ENCODE assay signal across 8 cellular contexts in genomic region chr1:226549094-226549936, GRCh38. TPM values are rescaled to one million over a fixed set of nuclear protein-coding genes. Genes with fewer than 3 reads are reported as not detected.
A peak's percentile ranks its signal among the peaks of the same experiment; 100 is the strongest.
DNase-seq lines count a peak whose midpoint lies in the region; ATAC-seq and TF ChIP-seq lines count a peak whose summit lies in the region.

No MANE protein-coding gene starts in this region.

- DNase-seq in activated naive CD4-positive, alpha-beta T cell treated with anti-CD3 and anti-CD28 coated beads, Interleukin-2, amount 50 U/mL, for 16 hours = peak; percentile 16
- DNase-seq in left lung = no peak
- DNase-seq in thoracic aorta (ENCODE audit: low spot score) = no peak
- DNase-seq in middle frontal gyrus (ENCODE audit: extremely low spot score, low spot score) = no peak
- no peak for DNase-seq in NK-92 (lab: John Stamatoyannopoulos, UW; ENCODE audit: unreplicated experiment)
- no peak for DNase-seq in KG1 (lab: John Stamatoyannopoulos, UW)

- peak overlapping the region; percentile 47 for H3K4me3 ChIP-seq in HEK293 (ENCODE audit: low read depth, low read length)
- H3K4me3 ChIP-seq in left lung = peak overlapping the region; percentile 21 to 36
- H3K4me3 ChIP-seq in thoracic aorta = peak overlapping the region; percentile 77

- POLR2A ChIA-PET in HEK293 (lab: Yijun Ruan, JAX) = interaction anchor here (0.8 kb wide), 1 partner anchor 21 kb away, joined by 3 read pairs; no protein-coding TSS in a partner anchor

- intact Hi-C loops in left lung (cut with DNase I) = no loop called here

- CTCF ChIA-PET in HEK293 (lab: Yijun Ruan, JAX) = interaction anchor here (0.5 to 6.5 kb wide), 15 partner anchors 11 to 505 kb away, joined by 3 to 84 read pairs (median 7); no protein-coding TSS in a partner anchor

- H3K36me3 ChIP-seq in HEK293 (ENCODE audit: control insufficient read depth in 2 of 2, insufficient read depth in 1 of 2, low read length in 2 of 2) = no peaks in the 10 kb centered on the region
- H3K36me3 ChIP-seq in left lung = no peaks in the 10 kb centered on the region
- H3K36me3 ChIP-seq in thoracic aorta = no peaks in the 10 kb centered on the region

- H3K9me3 ChIP-seq in HEK293 (ENCODE audit: control insufficient read depth, insufficient read depth, low read depth, low read length) = no peaks in the 10 kb centered on the region
- H3K9me3 ChIP-seq in left lung = no peaks in the 10 kb centered on the region
- no peaks in the 10 kb centered on the region for H3K9me3 ChIP-seq in thoracic aorta

- H3K27ac ChIP-seq in 22Rv1 (no peak overlapping the region), HEK293 (ENCODE audit: extremely low read depth, low read depth, low read length) (peak overlapping the region; percentile 55; the same call in 1 of the 2 replicates), left lung (no peak overlapping the region), thoracic aorta (no peak overlapping the region)

- H3K4me1 ChIP-seq in HEK293 (ENCODE audit: control insufficient read depth, insufficient read depth, low read length) = peaks cover 27% of the 10 kb centered on the region
- peaks cover 16 to 28% of the 10 kb centered on the region in 2 donors for H3K4me1 ChIP-seq in left lung
- H3K4me1 ChIP-seq in thoracic aorta (ENCODE audit: control insufficient read depth in 1 of 2, low read depth in 2 of 2) = peaks cover 17% of the 10 kb centered on the region in 2 donors

- H3K27me3 ChIP-seq in left lung = peaks cover 16 to 67% of the 10 kb centered on the region in 2 donors
- H3K27me3 ChIP-seq in thoracic aorta (replicated peaks; ENCODE audit: insufficient read depth) = no peaks in the 10 kb centered on the region

- ATAC-seq in left lung = no peak
- no peak for ATAC-seq in thoracic aorta (ENCODE audit: insufficient number of reproducible peaks, low FRiP score, low read depth)

- TF ChIP-seq CTCF in 22Rv1 (IDR thresholded peaks at IDR 0.05) (0 out of 2 replicates have a peak, but pooled peaks have one; percentile 0), HEK293 (tag by site-specific recombination; IDR thresholded peaks at IDR 0.05) (no peak; the same call in none of the 2 replicates), left lung (IDR thresholded peaks at IDR 0.05) (no peak), thoracic aorta (IDR thresholded peaks at IDR 0.05) (no peak)

TF ChIP-seq in HEK293, 187 proteins besides CTCF, POLR2A, EP300 and RAD21 (continues in another document):
- TF ChIP-seq ZNF664 (tag by site-specific recombination; IDR thresholded peaks at IDR 0.05) (no peak), ZNF423 (tag by site-specific recombination; IDR thresholded peaks at IDR 0.05) (peak; percentile 81), ZNF76 (tag by site-specific recombination; IDR thresholded peaks at IDR 0.05; ENCODE audit: borderline replicate concordance, low read depth) (0 out of 2 replicates have a peak, but pooled peaks have one; percentile 19), ZNF692 (tag by site-specific recombination; IDR thresholded peaks at IDR 0.05) (peak; percentile 14; the same call in 1 of the 2 replicates), SP7 (tag by site-specific recombination; IDR thresholded peaks at IDR 0.05) (no peak; the same call in 1 of the 2 replicates), ZNF561 (tag by site-specific recombination; IDR thresholded peaks at IDR 0.05; ENCODE audit: borderline replicate concordance) (0 out of 2 replicates have a peak, but pooled peaks have one; percentile 11), ZNF24 (tag by site-specific recombination; IDR thresholded peaks at IDR 0.05) (0 out of 2 replicates have a peak, but pooled peaks have one; percentile 14), ZFP69B (tag by site-specific recombination; IDR thresholded peaks at IDR 0.05) (no peak), GLI4 (tag by site-specific recombination; IDR thresholded peaks at IDR 0.05) (no peak), ZNF529 (tag by site-specific recombination; IDR thresholded peaks at IDR 0.05; ENCODE audit: insufficient replicate concordance) (no peak), ZNF704 (tag by site-specific recombination; IDR thresholded peaks at IDR 0.05) (no peak), ZNF626 (tag by site-specific recombination; IDR thresholded peaks at IDR 0.05) (no peak), ZBTB7A (tag by site-specific recombination; IDR thresholded peaks at IDR 0.05; ENCODE audit: low read depth) (peak; percentile 16; the same call in 1 of the 2 replicates), ZNF580 (tag by site-specific recombination; IDR thresholded peaks at IDR 0.05) (no peak), GLIS1 (tag by site-specific recombination; IDR thresholded peaks at IDR 0.05) (peak; percentile 89), ZNF658 (tag by site-specific recombination; IDR thresholded peaks at IDR 0.05) (no peak), ZNF366 (tag by site-specific recombination; conservative IDR thresholded peaks at IDR 0.05) (0 out of 2 replicates have a peak, but pooled peaks have one; percentile 9), PATZ1 (tag by site-specific recombination; IDR thresholded peaks at IDR 0.05) (peak; percentile 72; the same call in 1 of the 2 replicates), ZNF23 (tag by site-specific recombination; IDR thresholded peaks at IDR 0.05; ENCODE audit: borderline replicate concordance) (no peak), BCL11B (tag by site-specific recombination; IDR thresholded peaks at IDR 0.05; ENCODE audit: low read depth) (peak; percentile 73; the same call in 1 of the 2 replicates), ZNF335 (tag by site-specific recombination; conservative IDR thresholded peaks at IDR 0.05) (peak; percentile 85), ZXDB (tag by site-specific recombination; IDR thresholded peaks at IDR 0.05) (0 out of 2 replicates have a peak, but pooled peaks have one; percentile 14), ZBTB48 (tag by site-specific recombination; IDR thresholded peaks at IDR 0.05) (peak; percentile 97), ZBTB44 (tag by site-specific recombination; IDR thresholded peaks at IDR 0.05) (peak; percentile 33; the same call in 1 of the 2 replicates), MZF1 (tag by site-specific recombination; IDR thresholded peaks at IDR 0.05; ENCODE audit: borderline replicate concordance) (0 out of 2 replicates have a peak, but pooled peaks have one; percentile 40), GLIS2 (tag by site-specific recombination; IDR thresholded peaks at IDR 0.05) (peak; percentile 98)

RNA-seq across cellular contexts. Expression of gene STUM, which starts 0.8 kb away (rescaled TPM):
- total RNA-seq in left lung (under 1 TPM; 0.15 to 0.31 TPM), thoracic aorta (1 to 10 TPM in 1 of 2 donors, under 1 TPM in 1; 0.41 to 1.6 TPM)
